23 cellular contexts compared by ENCODE assay signal in the genomic region with DNA sequence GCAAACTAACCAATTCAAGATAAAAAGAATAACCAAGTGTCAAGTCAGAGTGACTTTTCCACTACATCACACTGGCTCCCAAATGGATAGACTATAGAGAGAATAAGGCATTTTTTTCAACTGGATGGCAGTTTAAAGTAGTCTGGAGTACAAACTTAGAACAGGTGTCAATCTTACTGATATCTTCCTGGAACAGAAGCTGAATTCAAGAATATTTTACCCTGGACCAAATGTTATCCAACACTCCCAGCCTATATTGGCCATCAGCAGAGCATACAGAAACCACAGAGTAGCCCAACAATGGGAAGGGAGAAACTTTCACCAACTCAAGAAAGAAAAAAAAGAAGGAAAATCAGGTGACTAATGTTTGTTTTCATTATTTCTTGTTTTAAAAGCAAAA.
"Had no signal": no experiment of that assay in that cellular context is flagged by ENCODE, and none has a peak within 500 bp of the region (broad histone marks: within the 10 kb centered on the region; RNA-seq: fewer than 3 reads in every experiment).

No MANE protein-coding gene starts in this region.

- H3K9me3 ChIP-seq: esophagus squamous epithelium, prostate gland, right atrium auricular region, suprapubic skin, transverse colon, upper lobe of right lung, uterus had no signal

- DNase-seq: effector memory CD8-positive, alpha-beta T cell; esophagus squamous epithelium; foreskin melanocyte; head of caudate nucleus; naive thymus-derived CD8-positive, alpha-beta T cell; nephron progenitor cell; nucleus accumbens; stimulated activated CD4-positive, alpha-beta T cell treated with anti-CD3 and anti-CD28 coated beads, Interleukin-12 subunit alpha, Interleukin-12 subunit beta, amount 100 ng/mL, for 4 hours; stimulated activated CD4-positive, alpha-beta T cell treated with anti-CD3 and anti-CD28 coated beads, Interleukin-1b, Interleukin-23, amount 100 ng/mL, for 48 hours; stimulated activated CD4-positive, alpha-beta T cell treated with anti-CD3 and anti-CD28 coated beads, Interleukin-4, amount 100 ng/mL, for 1 hour; stimulated activated CD8-positive, alpha-beta memory T cell treated with anti-CD3 and anti-CD28 coated beads, Interleukin-4, amount 100 ng/mL, for 48 hours; stimulated activated naive CD4-positive, alpha-beta T cell; stimulated activated naive CD8-positive, alpha-beta T cell treated with anti-CD3 and anti-CD28 coated beads, Interleukin-15, amount 100 ng/mL, for 72 hours; transverse colon; upper lobe of right lung; uterus had no signal

- H3K27ac Mint-ChIP-seq: nephron progenitor cell; stimulated activated naive CD8-positive, alpha-beta T cell treated with anti-CD3 and anti-CD28 coated beads, Interleukin-15, amount 100 ng/mL, for 72 hours had no signal

- H3K27me3 Mint-ChIP-seq: effector memory CD8-positive, alpha-beta T cell; naive thymus-derived CD8-positive, alpha-beta T cell; stimulated activated naive CD8-positive, alpha-beta T cell treated with anti-CD3 and anti-CD28 coated beads, Interleukin-15, amount 100 ng/mL, for 72 hours had no signal

- H3K4me3 Mint-ChIP-seq: effector memory CD8-positive, alpha-beta T cell; naive thymus-derived CD8-positive, alpha-beta T cell; nephron progenitor cell; stimulated activated naive CD8-positive, alpha-beta T cell treated with anti-CD3 and anti-CD28 coated beads, Interleukin-15, amount 100 ng/mL, for 72 hours had no signal

- H3K4me1 ChIP-seq: prostate gland, right atrium auricular region, transverse colon, upper lobe of right lung, uterus had no signal

- ATAC-seq: effector memory CD8-positive, alpha-beta T cell; left lobe of liver; naive thymus-derived CD8-positive, alpha-beta T cell; sciatic nerve; stimulated activated naive CD8-positive, alpha-beta T cell treated with anti-CD3 and anti-CD28 coated beads, Interleukin-15, amount 100 ng/mL, for 72 hours; upper lobe of right lung had no signal

- H3K4me3 ChIP-seq: coronary artery, esophagus squamous epithelium, prostate gland, right atrium auricular region, smooth muscle cell, suprapubic skin, transverse colon, upper lobe of right lung, uterus had no signal

- H3K27ac ChIP-seq: coronary artery, esophagus squamous epithelium, prostate gland, right atrium auricular region, suprapubic skin, transverse colon, upper lobe of right lung, uterus had no signal

- H3K9me3 Mint-ChIP-seq: effector memory CD8-positive, alpha-beta T cell had no signal

- H3K27me3 ChIP-seq: esophagus squamous epithelium, right atrium auricular region, suprapubic skin, transverse colon, upper lobe of right lung, uterus had no signal

- H3K36me3 ChIP-seq: prostate gland, uterus had no signal

- H3K4me2 ChIP-seq: smooth muscle cell had no signal
